ENCODE assay signal across 1 cellular context in genomic region chr5:28473531-28474107, GRCh38.
TF ChIP-seq lines count a peak whose summit lies in the region.

No MANE protein-coding gene starts in this region.

TF ChIP-seq in GM23338, 12 proteins besides CTCF, POLR2A, EP300 and RAD21:
- TF ChIP-seq ZNF462 (CRISPR knock-in tag; IDR thresholded peaks at IDR 0.05) (no peak), ETS1 (IDR thresholded peaks at IDR 0.05) (no peak), STAT1 (IDR thresholded peaks at IDR 0.05; ENCODE audit: unreplicated experiment) (no peak), JUNB (IDR thresholded peaks at IDR 0.05; ENCODE audit: unreplicated experiment) (no peak)
